ENCODE assay signal across 1 cellular context in genomic region chrX:134717698-134718328, GRCh38.
TF ChIP-seq lines count a peak whose summit lies in the region.

No MANE protein-coding gene starts in this region.

TF ChIP-seq in SK-N-SH, 30 proteins besides CTCF, POLR2A, EP300 and RAD21 (continued from another document):
- no peak for TF ChIP-seq ELF1 (IDR thresholded peaks at IDR 0.05)
- TF ChIP-seq TEAD4 (IDR thresholded peaks at IDR 0.05; ENCODE audit: borderline replicate concordance, insufficient read depth) = no peak
- no peak for TF ChIP-seq TCF12 (IDR thresholded peaks at IDR 0.05)
- no peak for TF ChIP-seq RXRA (IDR thresholded peaks at IDR 0.05; ENCODE audit: borderline replicate concordance, low read depth)
